9 cellular contexts compared by ENCODE assay signal in the genomic region with DNA sequence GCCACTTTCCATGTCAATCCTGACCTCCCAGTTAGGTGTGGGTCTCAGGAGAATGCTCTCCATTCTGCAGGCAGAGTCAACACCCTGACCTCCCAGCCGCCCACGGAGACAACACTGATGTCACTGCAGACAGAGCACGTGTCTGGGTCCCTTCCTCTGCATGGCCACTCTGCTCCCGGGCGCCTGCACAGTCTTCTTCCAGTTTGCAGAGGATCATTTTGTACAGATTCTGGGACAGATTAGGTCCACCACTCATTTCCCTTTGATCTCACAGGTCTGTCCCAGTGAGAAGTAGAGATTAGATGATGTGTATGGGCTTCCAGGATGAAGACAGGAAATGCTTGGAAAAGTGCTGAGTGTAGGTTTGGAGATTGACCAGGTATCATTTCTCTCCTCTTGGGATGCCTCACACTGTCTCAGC. TPM values are rescaled to one million over a fixed set of nuclear protein-coding genes. Genes with fewer than 3 reads are reported as not detected.
DNase-seq lines count a peak whose midpoint lies in the region; ATAC-seq and TF ChIP-seq lines count a peak whose summit lies in the region.
"Had no signal": no experiment of that assay in that cellular context is flagged by ENCODE, and none has a peak within 500 bp of the region (broad histone marks: within the 10 kb centered on the region; RNA-seq: fewer than 3 reads in every experiment).

No MANE protein-coding gene starts in this region.

- no peak for TF ChIP-seq CTCF in brain (conservative IDR thresholded peaks at IDR 0.05)
- no peak for TF ChIP-seq CTCF in Calu3 (IDR thresholded peaks at IDR 0.05; ENCODE audit: unreplicated experiment)

- H3K27ac ChIP-seq in stomach smooth muscle (ENCODE audit: low read length): peak overlapping the region; percentile 31

- H3K4me3 ChIP-seq in stomach smooth muscle (ENCODE audit: low read length in 2 of 2): no peak overlapping the region

- H3K27ac Mint-ChIP-seq in brain: peak overlapping the region; percentile 11 to 97 (median 89)
- no peak overlapping the region for H3K27ac Mint-ChIP-seq in Calu3 (ENCODE audit: unreplicated experiment)

- H3K4me3 Mint-ChIP-seq in brain (no peak overlapping the region), Calu3 (ENCODE audit: low read depth, unreplicated experiment) (no peak overlapping the region)
- H3K4me3 Mint-ChIP-seq: IgD-negative memory B cell had no signal

- H3K4me1 Mint-ChIP-seq in brain: peaks cover 27% of the 10 kb centered on the region
- peaks cover 10% of the 10 kb centered on the region for H3K4me1 Mint-ChIP-seq in Calu3 (ENCODE audit: low read depth, unreplicated experiment)

- H3K36me3 Mint-ChIP-seq in brain (no peaks in the 10 kb centered on the region), Calu3 (ENCODE audit: insufficient read depth, unreplicated experiment) (no peaks in the 10 kb centered on the region)
- H3K36me3 Mint-ChIP-seq: IgD-negative memory B cell had no signal

- peak; percentile 70 for DNase-seq in HT1080 (ENCODE audit: low read depth)
- DNase-seq in kidney tubule cell (ENCODE audit: low spot score): peak; percentile 38
- no peak for DNase-seq in Calu3
- DNase-seq: retina had no signal

- CTCF ChIA-PET in Calu3 (lab: Charles Lee): no interaction called here

- peaks cover 0 to 2% of the 10 kb centered on the region in 2 donors for H3K27me3 ChIP-seq in stomach smooth muscle (ENCODE audit: control insufficient read depth in 1 of 2, insufficient read depth in 2 of 2, low read length in 2 of 2)

- H3K9me3 Mint-ChIP-seq in brain: no peaks in the 10 kb centered on the region
- H3K9me3 Mint-ChIP-seq in Calu3 (ENCODE audit: low read depth, unreplicated experiment): no peaks in the 10 kb centered on the region
- H3K9me3 Mint-ChIP-seq: IgD-negative memory B cell had no signal

- peaks cover 20% of the 10 kb centered on the region for H3K4me1 ChIP-seq in stomach smooth muscle (ENCODE audit: control insufficient read depth, insufficient read depth, low read length)

- H3K27me3 Mint-ChIP-seq in brain: no peaks in the 10 kb centered on the region
- peaks cover 16% of the 10 kb centered on the region for H3K27me3 Mint-ChIP-seq in Calu3 (ENCODE audit: unreplicated experiment)

- intact Hi-C loops in Calu3 (cut with micrococcal nuclease; ENCODE audit: unreplicated experiment): no loop called here

- no TSS peak for BruUV-seq in Calu3 (replicated peaks; lab: Mats Ljungman, UMichigan)

- no peak for ATAC-seq in GM19023 (IDR thresholded peaks at IDR 0.05; ENCODE audit: unreplicated experiment)
- no peak for ATAC-seq in HG03378 (IDR thresholded peaks at IDR 0.05; ENCODE audit: unreplicated experiment)

- H3K36me3 ChIP-seq in stomach smooth muscle (ENCODE audit: control insufficient read depth in 2 of 2, insufficient read depth in 2 of 2, low read length in 2 of 2): no peaks in the 10 kb centered on the region

- no peaks in the 10 kb centered on the region for H3K9me3 ChIP-seq in stomach smooth muscle (ENCODE audit: control insufficient read depth in 2 of 2, low read length in 2 of 2)

- H3K9ac ChIP-seq in stomach smooth muscle (ENCODE audit: low read length in 2 of 2): peak overlapping the region in 1 of 2 donors; percentile 21

RNA-seq across cellular contexts. Expression of gene MYBPHL, which starts 8.1 kb away (rescaled TPM):
- total RNA-seq in HT1080 (2014; rRNA removed; shearing (Covaris generic)): not detected in 2 replicates
- polyA plus RNA-seq in HT1080 (2015; cell fraction: cytosol; rRNA removed): 0.09 TPM in 1 of 2 replicates, not detected in the other
- polyA plus RNA-seq in HT1080 (2015; cell fraction: nucleus; rRNA removed): not detected in 2 replicates
- polyA plus RNA-seq in brain (ENCODE audit: insufficient read depth, low read depth, low replicate concordance): 0.75 TPM
- not detected in 2 replicates for total RNA-seq in Calu3 (2022)
- polyA plus RNA-seq: IgD-negative memory B cell had no signal

RNA-seq across cellular contexts. Expression of gene PSRC1, which starts 15.7 kb away (rescaled TPM):
- 62.1 and 65.2 TPM in 2 replicates for total RNA-seq in HT1080 (2014; rRNA removed; shearing (Covaris generic))
- polyA plus RNA-seq in HT1080 (2015; cell fraction: cytosol; rRNA removed): 28.4 and 28.5 TPM in 2 replicates
- polyA plus RNA-seq in HT1080 (2015; cell fraction: nucleus; rRNA removed): 85.6 and 86.6 TPM in 2 replicates
- polyA plus RNA-seq in brain (ENCODE audit: insufficient read depth, low read depth, low replicate concordance): 77.5 TPM
- total RNA-seq in Calu3 (2022): 17.1 and 21.3 TPM in 2 replicates
- polyA plus RNA-seq: IgD-negative memory B cell had no signal

RNA-seq across cellular contexts. Expression of gene CELSR2, which starts 49.3 kb away (rescaled TPM):
- 1.5 and 1.7 TPM in 2 replicates for total RNA-seq in HT1080 (2014; rRNA removed; shearing (Covaris generic))
- polyA plus RNA-seq in HT1080 (2015; cell fraction: cytosol; rRNA removed): 3.1 and 3.6 TPM in 2 replicates
- 10.2 and 10.7 TPM in 2 replicates for polyA plus RNA-seq in HT1080 (2015; cell fraction: nucleus; rRNA removed)
- polyA plus RNA-seq in brain (ENCODE audit: insufficient read depth, low read depth, low replicate concordance): 109 TPM
- total RNA-seq in Calu3 (2022): 5.1 and 5.3 TPM in 2 replicates
